26 cellular contexts compared by ENCODE assay signal in genomic region chr9:102892025-102892424, GRCh38.
"Had no signal": no experiment of that assay in that cellular context is flagged by ENCODE, and none has a peak within 500 bp of the region (broad histone marks: within the 10 kb centered on the region; RNA-seq: fewer than 3 reads in every experiment).

No MANE protein-coding gene starts in this region.

- DNase-seq: colonic mucosa; cortex of kidney; dermis blood vessel endothelial cell; dorsolateral prefrontal cortex; effector CD4-positive, alpha-beta T cell; effector CD8-positive, alpha-beta T cell; effector memory CD4-positive, alpha-beta T cell; effector memory CD8-positive, alpha-beta T cell; endodermal cell; esophagus squamous epithelium; foreskin fibroblast; foreskin keratinocyte; foreskin melanocyte; gastrocnemius medialis; glutamatergic neuron; head of caudate nucleus; heart left ventricle; heart right ventricle had no signal

- FAIRE-seq: colon, endometrium, endothelial cell of umbilical vein, frontal cortex had no signal

- H3K4me3 ChIP-seq: colonic mucosa, coronary artery, dorsolateral prefrontal cortex, esophagus muscularis mucosa, esophagus squamous epithelium, gastrocnemius medialis, gastroesophageal sphincter, heart left ventricle, heart right ventricle had no signal

- H3K27me3 ChIP-seq: colonic mucosa, dorsolateral prefrontal cortex, esophagus muscularis mucosa, esophagus squamous epithelium, foreskin keratinocyte, gastrocnemius medialis, gastroesophageal sphincter, heart left ventricle, heart right ventricle had no signal

- H3K36me3 ChIP-seq: colonic mucosa, esophagus muscularis mucosa, esophagus squamous epithelium, gastrocnemius medialis, gastroesophageal sphincter, heart left ventricle, heart right ventricle had no signal

- H3K9me3 ChIP-seq: colonic mucosa, esophagus muscularis mucosa, gastrocnemius medialis, heart left ventricle had no signal

- H3K27ac ChIP-seq: colonic mucosa, coronary artery, dorsolateral prefrontal cortex, epithelial cell of prostate, esophagus muscularis mucosa, esophagus squamous epithelium, foreskin keratinocyte, gastrocnemius medialis, gastroesophageal sphincter, heart left ventricle, heart right ventricle had no signal
